Comparison of ENCODE assay signal across 1 cellular context in genomic region chr17:75976175-75976848, GRCh38.
TF ChIP-seq lines count a peak whose summit lies in the region.

No MANE protein-coding gene starts in this region.

TF ChIP-seq in HepG2, 621 proteins besides CTCF, POLR2A, EP300 and RAD21 (continued from another document and continues in another):
- TF ChIP-seq ZNF75D (CRISPR knock-in tag; IDR thresholded peaks at IDR 0.05; ENCODE audit: borderline replicate concordance) (no peak), FOXK2 (IDR thresholded peaks at IDR 0.05) (peak; percentile 16; the same call in 1 of the 2 replicates), FOSL2 (CRISPR knock-in tag; IDR thresholded peaks at IDR 0.05) (no peak), SIN3B (IDR thresholded peaks at IDR 0.05; ENCODE audit: low read length) (no peak), ZNF740 (CRISPR knock-in tag; IDR thresholded peaks at IDR 0.05) (no peak), HINFP (CRISPR knock-in tag; IDR thresholded peaks at IDR 0.05; ENCODE audit: low read depth) (no peak), TCF7L2 (IDR thresholded peaks at IDR 0.05; ENCODE audit: low read depth, low read length) (no peak), SMAD1 (CRISPR knock-in tag; IDR thresholded peaks at IDR 0.05; ENCODE audit: borderline replicate concordance, low read depth) (no peak), MLXIP (CRISPR knock-in tag; IDR thresholded peaks at IDR 0.05; ENCODE audit: borderline replicate concordance) (no peak), ZNF317 (CRISPR knock-in tag; IDR thresholded peaks at IDR 0.05) (no peak), AKAP8 (CRISPR knock-in tag; IDR thresholded peaks at IDR 0.05) (no peak), MXD4 (CRISPR knock-in tag; IDR thresholded peaks at IDR 0.05) (peak; percentile 16; the same call in 1 of the 2 replicates), ZNF674 (CRISPR knock-in tag; IDR thresholded peaks at IDR 0.05; ENCODE audit: low read depth) (no peak), ZBTB33 (CRISPR knock-in tag; IDR thresholded peaks at IDR 0.05) (no peak), PBX2 (CRISPR knock-in tag; IDR thresholded peaks at IDR 0.05) (no peak), HMGA1 (CRISPR knock-in tag; conservative IDR thresholded peaks at IDR 0.05) (no peak), ZSCAN29 (CRISPR knock-in tag; conservative IDR thresholded peaks at IDR 0.05) (no peak; the same call in 1 of the 2 replicates), ZNF496 (CRISPR knock-in tag; IDR thresholded peaks at IDR 0.05; ENCODE audit: insufficient replicate concordance) (no peak), AHR (CRISPR knock-in tag; IDR thresholded peaks at IDR 0.05) (no peak), ZNF430 (CRISPR knock-in tag; IDR thresholded peaks at IDR 0.05) (no peak), ZNF574 (CRISPR knock-in tag; IDR thresholded peaks at IDR 0.05) (no peak), ZNF800 (CRISPR knock-in tag; IDR thresholded peaks at IDR 0.05) (no peak), MEF2D (CRISPR knock-in tag; IDR thresholded peaks at IDR 0.05) (peak; percentile 65; the same call in 1 of the 2 replicates), ATAD3A (CRISPR knock-in tag; IDR thresholded peaks at IDR 0.05) (no peak), POGK (CRISPR knock-in tag; conservative IDR thresholded peaks at IDR 0.05) (no peak), FOXA3 (CRISPR knock-in tag; IDR thresholded peaks at IDR 0.05) (no peak; the same call in 1 of the 2 replicates), ZNF264 (CRISPR knock-in tag; IDR thresholded peaks at IDR 0.05) (no peak), TEAD2 (CRISPR knock-in tag; IDR thresholded peaks at IDR 0.05) (no peak), EZH2 (conservative IDR thresholded peaks at IDR 0.05; ENCODE audit: low read depth, low read length) (no peak), ZNF510 (CRISPR knock-in tag; IDR thresholded peaks at IDR 0.05; ENCODE audit: low read depth) (no peak), ZBTB2 (CRISPR knock-in tag; IDR thresholded peaks at IDR 0.05; ENCODE audit: low read depth) (no peak), ZNF629 (CRISPR knock-in tag; conservative IDR thresholded peaks at IDR 0.05) (no peak), MED1 (CRISPR knock-in tag; IDR thresholded peaks at IDR 0.05) (peak; percentile 71), ZFYVE20 (CRISPR knock-in tag; IDR thresholded peaks at IDR 0.05; ENCODE audit: borderline replicate concordance, low read depth) (no peak), ZNF572 (CRISPR knock-in tag; IDR thresholded peaks at IDR 0.05) (no peak), WIZ (CRISPR knock-in tag; IDR thresholded peaks at IDR 0.05) (no peak), SPEN (CRISPR knock-in tag; IDR thresholded peaks at IDR 0.05; ENCODE audit: low read depth) (no peak; the same call in 1 of the 2 replicates), RFXANK (CRISPR knock-in tag; IDR thresholded peaks at IDR 0.05) (no peak), EED (CRISPR knock-in tag; IDR thresholded peaks at IDR 0.05) (no peak), ZNF746 (CRISPR knock-in tag; IDR thresholded peaks at IDR 0.05) (no peak), ZNF766 (CRISPR knock-in tag; IDR thresholded peaks at IDR 0.05; ENCODE audit: borderline replicate concordance) (no peak), SOX6 (IDR thresholded peaks at IDR 0.05) (no peak), SOX6 (CRISPR knock-in tag; IDR thresholded peaks at IDR 0.05) (peak; percentile 92), ZNF367 (CRISPR knock-in tag; IDR thresholded peaks at IDR 0.05; ENCODE audit: borderline replicate concordance) (no peak), ZBTB7A (CRISPR knock-in tag; IDR thresholded peaks at IDR 0.05) (no peak), STAT6 (CRISPR knock-in tag; IDR thresholded peaks at IDR 0.05; ENCODE audit: borderline replicate concordance) (no peak), ZFP1 (CRISPR knock-in tag; IDR thresholded peaks at IDR 0.05) (no peak), FOXO1 (CRISPR knock-in tag; IDR thresholded peaks at IDR 0.05) (peak; percentile 41; the same call in 1 of the 2 replicates), ZNF333 (CRISPR knock-in tag; IDR thresholded peaks at IDR 0.05; ENCODE audit: borderline replicate concordance) (no peak), FOSL1 (CRISPR knock-in tag; IDR thresholded peaks at IDR 0.05; ENCODE audit: borderline replicate concordance) (no peak), RBFOX2 (IDR thresholded peaks at IDR 0.05; ENCODE audit: low read depth, low read length) (peak; percentile 27; the same call in 1 of the 2 replicates), ZNF549 (CRISPR knock-in tag; IDR thresholded peaks at IDR 0.05) (no peak)
